Comparison of ENCODE assay signal across 15 cellular contexts in genomic region chr6:13922750-13923149, GRCh38. TPM values are rescaled to one million over a fixed set of nuclear protein-coding genes. Genes with fewer than 3 reads are reported as not detected.
A peak's percentile ranks its signal among the peaks of the same experiment; 100 is the strongest.
DNase-seq lines count a peak whose midpoint lies in the region; TF ChIP-seq lines count a peak whose summit lies in the region.
"Had no signal": no experiment of that assay in that cellular context is flagged by ENCODE, and none has a peak within 500 bp of the region (broad histone marks: within the 10 kb centered on the region; RNA-seq: fewer than 3 reads in every experiment).

No MANE protein-coding gene starts in this region.

- no peaks in the 10 kb centered on the region for H3F3A ChIP-seq in PC-9 (ENCODE audit: insufficient read depth, low read depth)

- peak overlapping the region; percentile 8 for H3K4me3 Mint-ChIP-seq in neural crest cell

- H3K79me2 ChIP-seq in PC-9 (ENCODE audit: low read depth) (no peaks in the 10 kb centered on the region), osteoblast (ENCODE audit: insufficient read depth, low read length) (no peaks in the 10 kb centered on the region), OCI-LY7 (ENCODE audit: insufficient read depth, low read depth, low read length) (no peaks in the 10 kb centered on the region)

- H3K4me3 ChIP-seq in HEK293 (ENCODE audit: low read depth, low read length) = no peak overlapping the region
- H3K4me3 ChIP-seq in SK-N-MC = no peak overlapping the region
- no peak overlapping the region for H3K4me3 ChIP-seq in PC-9
- no peak overlapping the region for H3K4me3 ChIP-seq in osteoblast (ENCODE audit: insufficient read depth, low read length)
- H3K4me3 ChIP-seq in OCI-LY7 (ENCODE audit: low read depth, low read length, poor library complexity, severe bottlenecking) = no peak overlapping the region

- H3K36me3 Mint-ChIP-seq in neural crest cell (ENCODE audit: low read depth) = no peaks in the 10 kb centered on the region

- no peak overlapping the region for H3K4me2 ChIP-seq in PC-9
- no peak overlapping the region for H3K4me2 ChIP-seq in osteoblast (ENCODE audit: insufficient read depth, low read length)
- no peak overlapping the region for H3K4me2 ChIP-seq in OCI-LY7 (ENCODE audit: low read length)
- H3K4me2 ChIP-seq: KMS-11 had no signal

- peaks cover 59% of the 10 kb centered on the region for H3K27me3 Mint-ChIP-seq in neural crest cell (ENCODE audit: low read depth)

- H2AFZ ChIP-seq in PC-9 (no peak overlapping the region), osteoblast (ENCODE audit: low read length) (no peak overlapping the region), OCI-LY7 (ENCODE audit: low read length) (no peak overlapping the region)

- DNase-seq in NCI-H748 (lab: John Stamatoyannopoulos, UW; ENCODE audit: unreplicated experiment) = peak; percentile 48
- no peak for DNase-seq in SK-N-MC (ENCODE audit: low read depth, low spot score)
- no peak for DNase-seq in neural crest cell (ENCODE audit: low read depth, low spot score)
- DNase-seq in PC-9 = no peak
- no peak for DNase-seq in osteoblast (ENCODE audit: insufficient read length, low spot score, missing footprints)
- DNase-seq in OCI-LY7 (ENCODE audit: low spot score) = no peak
- DNase-seq: ACHN; BE2C; C1 segment of cervical spinal cord; Caco-2; CD4-positive, alpha-beta T cell; GM23248 had no signal

- no peak for TF ChIP-seq CTCF in HEK293 (tag by site-specific recombination; IDR thresholded peaks at IDR 0.05)
- TF ChIP-seq CTCF in neural crest cell (conservative IDR thresholded peaks at IDR 0.05) = no peak
- no peak for TF ChIP-seq CTCF in PC-9 (conservative IDR thresholded peaks at IDR 0.05)
- no peak for TF ChIP-seq CTCF in osteoblast (IDR thresholded peaks at IDR 0.05; ENCODE audit: extremely low read depth, low read depth, low read length)
- no peak for TF ChIP-seq CTCF in OCI-LY7 (conservative IDR thresholded peaks at IDR 0.05; ENCODE audit: low read length)

- POLR2A ChIA-PET in HEK293 (lab: Yijun Ruan, JAX) (interaction anchor here (2.5 kb wide), 1 partner anchor 12 kb away, joined by 5 read pairs; no protein-coding TSS in a partner anchor), PC-9 (lab: Charles Lee; ENCODE audit: unreplicated experiment) (no interaction called here), OCI-LY7 (lab: Charles Lee) (interaction anchor here (0.5 to 0.7 kb wide), 4 partner anchors 53 to 1068 kb away, joined by 3 read pairs; no protein-coding TSS in a partner anchor)

- no TSS peak for BruUV-seq in PC-9 (replicated peaks; lab: Mats Ljungman, UMichigan)
- BruUV-seq in OCI-LY7 (replicated peaks; lab: Mats Ljungman, UMichigan) = no TSS peak

- H3K9me3 ChIP-seq in HEK293 (ENCODE audit: control insufficient read depth, insufficient read depth, low read depth, low read length) (no peaks in the 10 kb centered on the region), SK-N-MC (ENCODE audit: low read depth, low read length) (no peaks in the 10 kb centered on the region), PC-9 (ENCODE audit: insufficient read depth, low read depth) (no peaks in the 10 kb centered on the region), osteoblast (ENCODE audit: low read depth, low read length) (no peaks in the 10 kb centered on the region), OCI-LY7 (ENCODE audit: low read length) (no peaks in the 10 kb centered on the region)

- H3K9me2 ChIP-seq in PC-9 (ENCODE audit: insufficient read depth) = no peaks in the 10 kb centered on the region
- H3K9me2 ChIP-seq in OCI-LY7 (ENCODE audit: insufficient read depth, low read length) = no peaks in the 10 kb centered on the region

- no peaks in the 10 kb centered on the region for H4K20me1 ChIP-seq in PC-9 (ENCODE audit: insufficient read depth)
- H4K20me1 ChIP-seq in osteoblast (ENCODE audit: insufficient read depth, low read length) = no peaks in the 10 kb centered on the region
- H4K20me1 ChIP-seq in OCI-LY7 (ENCODE audit: insufficient read depth, low read length) = no peaks in the 10 kb centered on the region

- intact Hi-C loops in PC-9 (cut with micrococcal nuclease; ENCODE audit: unreplicated experiment) = no loop called here
- intact Hi-C loops in OCI-LY7 (cut with micrococcal nuclease; ENCODE audit: unreplicated experiment) = no loop called here

- no peaks in the 10 kb centered on the region for H3K4me1 ChIP-seq in HEK293 (ENCODE audit: control insufficient read depth, insufficient read depth, low read length)
- no peaks in the 10 kb centered on the region for H3K4me1 ChIP-seq in PC-9 (replicated peaks; ENCODE audit: insufficient read depth)
- peaks cover 14% of the 10 kb centered on the region for H3K4me1 ChIP-seq in osteoblast (ENCODE audit: insufficient read depth, low read length)
- H3K4me1 ChIP-seq in OCI-LY7 (ENCODE audit: insufficient read depth, low read length, poor library complexity, severe bottlenecking) = no peaks in the 10 kb centered on the region
- H3K4me1 ChIP-seq: BE2C, Caco-2 had no signal

- no peaks in the 10 kb centered on the region for H3K9me3 Mint-ChIP-seq in neural crest cell

- no peaks in the 10 kb centered on the region for H3K27me3 ChIP-seq in PC-9 (ENCODE audit: insufficient read depth, low read depth)
- peaks cover 28% of the 10 kb centered on the region for H3K27me3 ChIP-seq in osteoblast (ENCODE audit: insufficient read depth, low read length)

- CTCF ChIA-PET in HEK293 (lab: Yijun Ruan, JAX) = interaction anchor here (0.8 to 7.7 kb wide), 9 partner anchors 11 to 289 kb away, joined by 3 to 94 read pairs (median 5); no protein-coding TSS in a partner anchor
- CTCF ChIA-PET in PC-9 (lab: Charles Lee) = no interaction called here
- CTCF ChIA-PET in OCI-LY7 (lab: Charles Lee; ENCODE audit: unreplicated experiment) = no interaction called here

- H3K27ac ChIP-seq in HEK293 (ENCODE audit: extremely low read depth, low read depth, low read length) (no peak overlapping the region), SK-N-MC (peak overlapping the region; percentile 63), PC-9 (no peak overlapping the region), osteoblast (ENCODE audit: low read depth, low read length) (no peak overlapping the region), OCI-LY7 (ENCODE audit: low read depth, low read length, poor library complexity, severe bottlenecking) (no peak overlapping the region)
- H3K27ac ChIP-seq: KMS-11 had no signal

- no peak overlapping the region for H3K9ac ChIP-seq in SK-N-MC (ENCODE audit: insufficient read length)
- H3K9ac ChIP-seq: GM23248, KMS-11 had no signal

- peaks cover 16% of the 10 kb centered on the region for H3K4me1 Mint-ChIP-seq in neural crest cell

- H3K36me3 ChIP-seq in HEK293 (ENCODE audit: control insufficient read depth in 2 of 2, insufficient read depth in 1 of 2, low read length in 2 of 2) (no peaks in the 10 kb centered on the region), SK-N-MC (ENCODE audit: insufficient read depth, low read length) (no peaks in the 10 kb centered on the region), PC-9 (ENCODE audit: low read depth) (no peaks in the 10 kb centered on the region), osteoblast (ENCODE audit: insufficient read depth, low read length) (no peaks in the 10 kb centered on the region), OCI-LY7 (ENCODE audit: insufficient read depth, low read length) (no peaks in the 10 kb centered on the region)
- H3K36me3 ChIP-seq: BE2C had no signal

- no peak overlapping the region for H3K27ac Mint-ChIP-seq in neural crest cell (ENCODE audit: unreplicated experiment)
- H3K27ac Mint-ChIP-seq: CD4-positive, alpha-beta T cell had no signal

TF ChIP-seq in HEK293, 187 proteins besides CTCF, POLR2A, EP300 and RAD21:
- TF ChIP-seq KLF16 (tag by site-specific recombination; IDR thresholded peaks at IDR 0.05) = no peak
- TF ChIP-seq, protein P1, sequence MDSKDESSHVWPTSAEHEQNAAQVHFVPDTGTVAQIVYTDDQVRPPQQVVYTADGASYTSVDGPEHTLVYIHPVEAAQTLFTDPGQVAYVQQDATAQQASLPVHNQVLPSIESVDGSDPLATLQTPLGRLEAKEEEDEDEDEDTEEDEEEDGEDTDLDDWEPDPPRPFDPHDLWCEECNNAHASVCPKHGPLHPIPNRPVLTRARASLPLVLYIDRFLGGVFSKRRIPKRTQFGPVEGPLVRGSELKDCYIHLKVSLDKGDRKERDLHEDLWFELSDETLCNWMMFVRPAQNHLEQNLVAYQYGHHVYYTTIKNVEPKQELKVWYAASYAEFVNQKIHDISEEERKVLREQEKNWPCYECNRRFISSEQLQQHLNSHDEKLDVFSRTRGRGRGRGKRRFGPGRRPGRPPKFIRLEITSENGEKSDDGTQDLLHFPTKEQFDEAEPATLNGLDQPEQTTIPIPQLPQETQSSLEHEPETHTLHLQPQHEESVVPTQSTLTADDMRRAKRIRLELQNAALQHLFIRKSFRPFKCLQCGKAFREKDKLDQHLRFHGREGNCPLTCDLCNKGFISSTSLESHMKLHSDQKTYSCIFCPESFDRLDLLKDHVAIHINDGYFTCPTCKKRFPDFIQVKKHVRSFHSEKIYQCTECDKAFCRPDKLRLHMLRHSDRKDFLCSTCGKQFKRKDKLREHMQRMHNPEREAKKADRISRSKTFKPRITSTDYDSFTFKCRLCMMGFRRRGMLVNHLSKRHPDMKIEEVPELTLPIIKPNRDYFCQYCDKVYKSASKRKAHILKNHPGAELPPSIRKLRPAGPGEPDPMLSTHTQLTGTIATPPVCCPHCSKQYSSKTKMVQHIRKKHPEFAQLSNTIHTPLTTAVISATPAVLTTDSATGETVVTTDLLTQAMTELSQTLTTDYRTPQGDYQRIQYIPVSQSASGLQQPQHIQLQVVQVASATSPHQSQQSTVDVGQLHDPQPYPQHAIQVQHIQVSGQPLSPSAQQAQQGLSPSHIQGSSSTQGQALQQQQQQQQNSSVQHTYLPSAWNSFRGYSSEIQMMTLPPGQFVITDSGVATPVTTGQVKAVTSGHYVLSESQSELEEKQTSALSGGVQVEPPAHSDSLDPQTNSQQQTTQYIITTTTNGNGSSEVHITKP (tag by site-specific recombination; IDR thresholded peaks at IDR 0.05) = peak; percentile 58

RNA-seq across cellular contexts. Expression of gene RNF182, which starts 2.0 kb away (rescaled TPM):
- total RNA-seq in neural crest cell (2.3 and 3.0 TPM in 2 replicates), PC-9 (2021) (0.13 and 0.18 TPM in 2 replicates), osteoblast (3.3 and 4.4 TPM in 2 replicates), OCI-LY7 (2022) (not detected in 2 replicates)
- total RNA-seq in OCI-LY7 (2014; rRNA removed; shearing (Covaris generic)) = not detected in 2 replicates
- total RNA-seq: HepG2 had no signal
